10 cellular contexts compared by ENCODE assay signal in the genomic region with DNA sequence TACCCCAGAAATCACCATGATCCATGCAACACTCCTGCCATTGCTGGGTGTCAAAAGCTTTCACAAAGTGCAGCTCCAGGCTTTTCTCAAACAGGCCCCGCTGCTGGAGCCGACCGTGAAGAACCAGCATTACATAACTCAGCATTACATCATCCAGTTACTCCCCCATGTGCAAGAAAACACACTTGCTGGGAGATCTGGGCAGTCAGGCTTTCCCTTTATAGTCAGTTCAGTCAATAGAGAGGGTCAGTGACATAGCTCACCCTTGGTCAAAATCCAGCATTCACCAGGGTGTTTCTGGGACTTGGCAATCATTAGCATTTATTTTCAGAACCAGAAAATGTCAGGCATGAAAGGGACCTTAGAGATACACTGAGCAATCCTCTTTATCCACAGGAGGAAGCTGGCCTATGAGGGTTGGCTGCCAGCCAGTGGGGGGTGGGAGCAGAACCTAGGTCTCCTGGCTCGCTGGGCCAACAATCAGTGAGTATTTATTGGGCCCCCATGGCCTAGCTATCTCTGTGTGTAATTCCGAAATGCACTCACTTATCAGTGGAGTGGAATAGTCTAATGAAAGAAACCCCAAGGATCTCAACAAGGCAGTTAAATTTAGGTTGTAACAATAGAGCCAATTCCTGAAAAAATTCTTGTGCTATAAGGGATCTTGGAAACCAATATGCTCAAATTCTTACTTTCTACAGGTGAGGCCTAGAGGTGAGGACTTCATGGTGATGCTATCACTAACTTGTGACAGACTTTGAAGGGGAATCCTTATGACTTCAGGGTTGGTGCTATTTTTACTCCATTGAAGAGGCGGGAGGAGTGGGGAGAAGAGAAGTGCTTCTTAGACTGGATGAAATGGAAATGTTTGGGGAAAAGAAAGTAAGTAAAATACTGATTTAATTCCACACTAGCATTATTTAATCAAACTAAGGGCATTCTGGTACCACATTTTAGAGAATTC. TPM values are rescaled to one million over a fixed set of nuclear protein-coding genes. Genes with fewer than 3 reads are reported as not detected.
A peak's percentile ranks its signal among the peaks of the same experiment; 100 is the strongest.
DNase-seq lines count a peak whose midpoint lies in the region; ATAC-seq and TF ChIP-seq lines count a peak whose summit lies in the region.
"Had no signal": no experiment of that assay in that cellular context is flagged by ENCODE, and none has a peak within 500 bp of the region (broad histone marks: within the 10 kb centered on the region; RNA-seq: fewer than 3 reads in every experiment).

No MANE protein-coding gene starts in this region.

- H3K4me3 Mint-ChIP-seq in osteocyte (ENCODE audit: unreplicated experiment), result no peak overlapping the region
- H3K4me3 Mint-ChIP-seq: central memory CD8-positive, alpha-beta T cell had no signal

- peak; percentile 46 for DNase-seq in GM04503 (ENCODE audit: low read depth)
- peak; percentile 82 for DNase-seq in SK-MEL-5 (ENCODE audit: low read depth, low spot score)
- peak; percentile 92 for DNase-seq in fibroblast of pulmonary artery (ENCODE audit: low read depth)
- no peak for DNase-seq in osteocyte (ENCODE audit: extremely low spot score, unreplicated experiment)
- no peak for DNase-seq in mesenteric fat pad (ENCODE audit: low spot score)

- no peak for TF ChIP-seq CTCF in fibroblast of pulmonary artery (IDR thresholded peaks at IDR 0.05; ENCODE audit: low read length, missing control alignments)
- no peak for TF ChIP-seq CTCF in osteocyte (IDR thresholded peaks at IDR 0.05)

- no peaks in the 10 kb centered on the region for H3K36me3 Mint-ChIP-seq in osteocyte (ENCODE audit: unreplicated experiment)

- H3K27ac Mint-ChIP-seq in osteocyte (ENCODE audit: unreplicated experiment), result peak overlapping the region; percentile 23

- no peak for ATAC-seq in GM21390 (IDR thresholded peaks at IDR 0.05; ENCODE audit: unreplicated experiment)
- ATAC-seq in HG02938 (IDR thresholded peaks at IDR 0.05; ENCODE audit: unreplicated experiment), result no peak
- no peak for ATAC-seq in GM21367 (IDR thresholded peaks at IDR 0.05; ENCODE audit: unreplicated experiment)
- ATAC-seq: HCT116 had no signal

- in situ Hi-C loops in SK-MEL-5 (cut with HindIII; ENCODE audit: low pct_unique_long_range_greater_than_20kb, low sequenced_read_pairs), result no loop called here

- H3K9me3 Mint-ChIP-seq in osteocyte (ENCODE audit: unreplicated experiment), result no peaks in the 10 kb centered on the region
- H3K9me3 Mint-ChIP-seq: central memory CD8-positive, alpha-beta T cell had no signal

- no peak overlapping the region for H3K4me3 ChIP-seq in fibroblast of pulmonary artery (replicated peaks; ENCODE audit: low read depth, low read length)

- peaks cover 41% of the 10 kb centered on the region for H3K4me1 Mint-ChIP-seq in osteocyte (ENCODE audit: unreplicated experiment)
- H3K4me1 Mint-ChIP-seq: central memory CD8-positive, alpha-beta T cell had no signal

- H3K27me3 Mint-ChIP-seq in osteocyte (ENCODE audit: unreplicated experiment), result no peaks in the 10 kb centered on the region
- H3K27me3 Mint-ChIP-seq: central memory CD8-positive, alpha-beta T cell had no signal

RNA-seq across cellular contexts. Expression of gene LYRM4, which starts 54.6 kb away (rescaled TPM):
- total RNA-seq in SK-MEL-5 (2014; rRNA removed; shearing (Covaris generic)), result 76.9 and 89.7 TPM in 2 replicates
- polyA plus RNA-seq in SK-MEL-5 (2015; cell fraction: cytosol; rRNA removed), result 58.7 and 62.8 TPM in 2 replicates
- polyA plus RNA-seq in SK-MEL-5 (2015; cell fraction: nucleus; rRNA removed), result 10.6 and 10.9 TPM in 2 replicates
- total RNA-seq in osteocyte, result 27.1 and 28.8 TPM in 2 replicates
- 30.6 TPM for total RNA-seq in mesenteric fat pad

RNA-seq across cellular contexts. Expression of gene FARS2, which starts 55.2 kb away (rescaled TPM):
- total RNA-seq in SK-MEL-5 (2014; rRNA removed; shearing (Covaris generic)), result 24.4 and 25.6 TPM in 2 replicates
- 10.6 and 14.6 TPM in 2 replicates for polyA plus RNA-seq in SK-MEL-5 (2015; cell fraction: cytosol; rRNA removed)
- polyA plus RNA-seq in SK-MEL-5 (2015; cell fraction: nucleus; rRNA removed), result 8.2 and 15.8 TPM in 2 replicates
- total RNA-seq in osteocyte (13.2 and 17.4 TPM in 2 replicates), mesenteric fat pad (13.3 TPM)

Comparison
In these comparisons a context has a peak if more than half of its experiments do, and no peak if none do; other contexts are left out.
1. DNase-seq: peak in GM04503 (single experiment), SK-MEL-5 (single experiment) and fibroblast of pulmonary artery (single experiment); none in osteocyte (single experiment) and mesenteric fat pad (single experiment).